6 cellular contexts compared by ENCODE assay signal in genomic region chr3:19365471-19365870, GRCh38.
"Had no signal": no experiment of that assay in that cellular context is flagged by ENCODE, and none has a peak within 500 bp of the region (broad histone marks: within the 10 kb centered on the region; RNA-seq: fewer than 3 reads in every experiment).

No MANE protein-coding gene starts in this region.

- FAIRE-seq: HepG2, HTR-8/SVneo, K562 had no signal

- DNase-seq: IMR-90, KBM-7 had no signal

- H3K4me3 ChIP-seq: K562 had no signal

- ATAC-seq: HepG2, K562 had no signal

- H3K27ac ChIP-seq: HL-60 had no signal
